ENCODE assay signal across 17 cellular contexts in the genomic region with DNA sequence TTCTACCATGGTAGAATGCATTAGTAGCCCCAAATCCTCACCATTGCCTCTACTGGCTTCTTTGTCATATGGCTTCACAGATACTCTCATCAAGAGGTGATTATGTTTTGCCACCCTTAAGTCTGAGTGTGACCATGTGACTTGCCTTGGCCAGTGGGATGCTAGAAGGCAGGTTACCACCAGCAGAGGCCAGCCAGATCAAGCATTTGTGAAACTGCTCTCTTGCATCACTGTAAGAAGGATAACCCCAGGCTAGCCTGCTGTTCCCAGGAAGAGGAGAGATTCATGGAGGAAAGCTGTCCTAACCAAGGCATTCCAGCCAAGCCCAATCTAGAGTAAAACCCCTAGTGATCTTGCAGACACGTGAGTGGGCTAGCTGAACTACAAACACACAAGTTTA. TPM values are rescaled to one million over a fixed set of nuclear protein-coding genes. Genes with fewer than 3 reads are reported as not detected.
A peak's percentile ranks its signal among the peaks of the same experiment; 100 is the strongest.
DNase-seq lines count a peak whose midpoint lies in the region; ATAC-seq, FAIRE-seq and TF ChIP-seq lines count a peak whose summit lies in the region.
"Had no signal": no experiment of that assay in that cellular context is flagged by ENCODE, and none has a peak within 500 bp of the region (broad histone marks: within the 10 kb centered on the region; RNA-seq: fewer than 3 reads in every experiment).

No MANE protein-coding gene starts in this region.

- H3K27me3 ChIP-seq in bronchial epithelial cell (ENCODE audit: control insufficient read depth, insufficient read depth, low read length) (no peaks in the 10 kb centered on the region), keratinocyte (ENCODE audit: control insufficient read depth, extremely low read depth, insufficient read depth, low read length) (no peaks in the 10 kb centered on the region), dorsolateral prefrontal cortex (no peaks in the 10 kb centered on the region)

- H3K36me3 ChIP-seq in bronchial epithelial cell (ENCODE audit: control insufficient read depth, insufficient read depth, low read length) (peaks cover 4% of the 10 kb centered on the region), keratinocyte (ENCODE audit: control insufficient read depth in 2 of 2, extremely low read depth in 1 of 2, insufficient read depth in 2 of 2, low read length in 2 of 2) (peaks cover 3 to 5% of the 10 kb centered on the region in 2 experiments)

- intact Hi-C loops in dorsolateral prefrontal cortex (cut with DNase I) = no loop called here

- H3K4me1 ChIP-seq in keratinocyte (ENCODE audit: control insufficient read depth, extremely low read depth, insufficient read depth, low read length) = no peaks in the 10 kb centered on the region

- no peaks in the 10 kb centered on the region for H4K20me1 ChIP-seq in keratinocyte (ENCODE audit: control insufficient read depth, extremely low read depth, insufficient read depth, low read length)

- dilution Hi-C loops in keratinocyte (cut with MboI; ENCODE audit: extremely low pct_ligation_motif_present, low sequenced_read_pairs) = no loop called here

- H3K9me1 ChIP-seq in keratinocyte (ENCODE audit: control insufficient read depth, extremely low read depth, insufficient read depth, low read length) = no peaks in the 10 kb centered on the region

- H3K9ac ChIP-seq in keratinocyte (ENCODE audit: control insufficient read depth, extremely low read depth, insufficient read depth, low read length) = no peak overlapping the region

- H3K9me3 ChIP-seq in keratinocyte (ENCODE audit: control insufficient read depth, low read depth, low read length) = no peaks in the 10 kb centered on the region
- H3K9me3 ChIP-seq: HAP-1 had no signal

- ATAC-seq in HG02610 (IDR thresholded peaks at IDR 0.05; ENCODE audit: unreplicated experiment) = no peak
- ATAC-seq in GM19351 (IDR thresholded peaks at IDR 0.05; ENCODE audit: unreplicated experiment) = no peak

- DNase-seq in ELF-1 (ENCODE audit: low read depth, low spot score) (peak; percentile 38), SK-MEL-5 (ENCODE audit: low read depth, low spot score) (peak; percentile 3), bronchial epithelial cell (ENCODE audit: low read depth) (peak; percentile 56), keratinocyte (ENCODE audit: low read depth, low spot score) (no peak), dorsolateral prefrontal cortex (no peak), SW480 (ENCODE audit: low spot score) (no peak)
- DNase-seq: C1 segment of cervical spinal cord; CD4-positive, alpha-beta memory T cell; DMS79 treated with DMSO at 0.1 percent for 48 hours; EL; GDM1 had no signal

- no peak overlapping the region for H2AFZ ChIP-seq in keratinocyte (ENCODE audit: control insufficient read depth, low read length)

- no peaks in the 10 kb centered on the region for H3K79me2 ChIP-seq in keratinocyte (ENCODE audit: control insufficient read depth, insufficient read depth, low read length)

- H3K4me3 ChIP-seq in bronchial epithelial cell (ENCODE audit: low read depth, low read length) = no peak overlapping the region
- H3K4me3 ChIP-seq in keratinocyte (ENCODE audit: control insufficient read depth in 2 of 3, extremely low read depth in 1 of 3, insufficient read depth in 2 of 3, low read depth in 1 of 3, low read length in 3 of 3) = no peak overlapping the region
- no peak overlapping the region for H3K4me3 ChIP-seq in dorsolateral prefrontal cortex
- H3K4me3 ChIP-seq: HAP-1 had no signal

- TF ChIP-seq CTCF in bronchial epithelial cell (IDR thresholded peaks at IDR 0.05; ENCODE audit: insufficient read depth, low read length, severe bottlenecking) (peak; percentile 7), keratinocyte (optimal IDR thresholded peaks at IDR 0.05 in 1 of 3, IDR thresholded peaks at IDR 0.05 in 1 of 3, conservative IDR thresholded peaks at IDR 0.05 in 1 of 3; ENCODE audit: extremely low read depth in 1 of 3, insufficient read depth in 2 of 3, low read length in 3 of 3) (peak in 2 of 3 experiments; percentile 13 to 17), dorsolateral prefrontal cortex (IDR thresholded peaks at IDR 0.05 in 54 of 56, conservative IDR thresholded peaks at IDR 0.05 in 2 of 56; ENCODE audit: low read depth in 1 of 56, partially characterized antibody in 56 of 56) (no peak)

- H3K4me2 ChIP-seq in keratinocyte (ENCODE audit: control insufficient read depth, extremely low read depth, insufficient read depth, low read depth, low read length) = no peak overlapping the region

- FAIRE-seq in bronchial epithelial cell (lab: Jason Lieb, UNC) (peak; percentile 7), keratinocyte (lab: Jason Lieb, UNC) (no peak)
- FAIRE-seq: GM12892, H1 had no signal

- in situ Hi-C loops in SK-MEL-5 (cut with HindIII; ENCODE audit: low pct_unique_long_range_greater_than_20kb, low sequenced_read_pairs) = no loop called here

- no peak overlapping the region for H3K27ac ChIP-seq in keratinocyte (ENCODE audit: control insufficient read depth, insufficient read depth, low read length)
- H3K27ac ChIP-seq in dorsolateral prefrontal cortex = no peak overlapping the region
- H3K27ac ChIP-seq: HL-60 had no signal

RNA-seq across cellular contexts. Expression of a gene that starts 46.8 kb away (rescaled TPM):
- total RNA-seq in SK-MEL-5 (2014; rRNA removed; shearing (Covaris generic)) = 10.0 and 10.9 TPM in 2 replicates
- polyA plus RNA-seq in SK-MEL-5 (2015; cell fraction: cytosol; rRNA removed) = 8.4 and 10.7 TPM in 2 replicates
- 8.9 and 9.8 TPM in 2 replicates for polyA plus RNA-seq in SK-MEL-5 (2015; cell fraction: nucleus; rRNA removed)
- total RNA-seq in bronchial epithelial cell = 14.7 and 17.2 TPM in 2 replicates
- 13.7 to 20.4 TPM (median 14.4 TPM) in 3 replicates for polyA plus RNA-seq in keratinocyte
- 9.2 TPM for polyA plus RNA-seq in keratinocyte (2011; ENCODE audit: low read depth)
- 9.9 and 21.3 TPM in 2 replicates for polyA plus RNA-seq in keratinocyte (2011; cell fraction: cytosol; rRNA removed)
- 8.8 and 13.4 TPM in 2 replicates for polyA plus RNA-seq in keratinocyte (2011; cell fraction: nucleus; rRNA removed)
- 9.9 and 11.4 TPM in 2 replicates for polyA plus RNA-seq in keratinocyte (2012; ENCODE audit: low replicate concordance)
- 10.7 to 29.0 TPM (median 21.7 TPM) in 3 replicates for polyA minus RNA-seq in keratinocyte
- polyA minus RNA-seq in keratinocyte (2011; cell fraction: cytosol; rRNA and poly(A)+ RNA removed) = 11.7 TPM
- polyA minus RNA-seq in keratinocyte (2011; cell fraction: nucleus; rRNA and poly(A)+ RNA removed) = 7.7 and 18.7 TPM in 2 replicates
- total RNA-seq in dorsolateral prefrontal cortex = 100 to 1,000 TPM in 76 of 120 experiments, 10 to 100 TPM in 44; 55.4 to 143 (median 107) TPM

Comparison
In these comparisons a context has a peak if more than half of its experiments do, and no peak if none do; other contexts are left out.
1. DNase-seq: peak in ELF-1 (single experiment), SK-MEL-5 (single experiment) and bronchial epithelial cell (single experiment); none in keratinocyte (single experiment), dorsolateral prefrontal cortex (0 of 10) and SW480 (single experiment).
2. CTCF ChIP-seq: peak in bronchial epithelial cell (single experiment) and keratinocyte (2 of 3); none in dorsolateral prefrontal cortex (0 of 56).